8 cellular contexts compared by ENCODE assay signal in genomic region chr6:58003417-58004167, GRCh38.
DNase-seq lines count a peak whose midpoint lies in the region; ATAC-seq, FAIRE-seq and TF ChIP-seq lines count a peak whose summit lies in the region.
"Not testable (repeated sequence)": the region's sequence is repeated elsewhere in the genome, so short reads cannot be mapped to it uniquely, and the experiment has no call there.

No MANE protein-coding gene starts in this region.

- peak; percentile 69 for ATAC-seq in left lung

- not testable (repeated sequence) for H2AK5ac ChIP-seq in H1 (ENCODE audit: low read depth, low read length)

- not testable (repeated sequence) for TF ChIP-seq EP300 in H1 (IDR thresholded peaks at IDR 0.05; ENCODE audit: borderline replicate concordance in 1 of 2, low read depth in 2 of 2, low read length in 2 of 2)

- H3K14ac ChIP-seq in H1 (ENCODE audit: insufficient read length): not testable (repeated sequence)

- not testable (repeated sequence) for H3K4me1 ChIP-seq in NT2/D1 (ENCODE audit: insufficient read depth, insufficient read length); H1 (replicated peaks in 1 of 4; ENCODE audit: control insufficient read depth in 3 of 4, insufficient read depth in 4 of 4, low read length in 3 of 4); left lung

- not testable (repeated sequence) for H3K9ac ChIP-seq in NT2/D1 (ENCODE audit: insufficient read length, low read depth); H1 (replicated peaks in 1 of 4; ENCODE audit: extremely low read depth in 1 of 4, low read depth in 3 of 4, low read length in 3 of 4)

- H3K4ac ChIP-seq in H1 (replicated peaks; ENCODE audit: insufficient read length, low read depth, low read length): not testable (repeated sequence)

- not testable (repeated sequence) for H3K79me1 ChIP-seq in H1 (ENCODE audit: low read depth, low read length)

- not testable (repeated sequence) for H3K18ac ChIP-seq in H1 (ENCODE audit: extremely low read depth, low read length)

- FAIRE-seq in G401.6 (lab: Jason Lieb, UNC): peak; percentile 6
- FAIRE-seq in H1 (lab: Jason Lieb, UNC): not testable (repeated sequence)

- H2BK15ac ChIP-seq in H1 (ENCODE audit: low read length): not testable (repeated sequence)

- not testable (repeated sequence) for TF ChIP-seq CTCF in H1 (IDR thresholded peaks at IDR 0.05; ENCODE audit: control extremely low read depth in 1 of 3, insufficient read depth in 1 of 3, low read depth in 1 of 3, low read length in 3 of 3)
- TF ChIP-seq CTCF in left lung (IDR thresholded peaks at IDR 0.05): peak in 1 of 2 donors; percentile 31

- not testable (repeated sequence) for H3K23me2 ChIP-seq in H1 (ENCODE audit: low read depth, low read length)

- H2BK20ac ChIP-seq in H1 (ENCODE audit: low read length): not testable (repeated sequence)

- H3K23ac ChIP-seq in H1 (ENCODE audit: insufficient read length): not testable (repeated sequence)

- not testable (repeated sequence) for H2BK12ac ChIP-seq in H1 (ENCODE audit: low read depth, low read length)

- not testable (repeated sequence) for TF ChIP-seq POLR2A in H1 (IDR thresholded peaks at IDR 0.05; ENCODE audit: control extremely low read depth in 1 of 2, low read depth in 2 of 2, low read length in 2 of 2)

- DNase-seq in ACHN (peak; percentile 16), H7 (peak; percentile 7), Kasumi-1 (lab: John Stamatoyannopoulos, UW) (peak; percentile 62 to 67), NT2/D1 (ENCODE audit: low read depth, low spot score) (peak; percentile 11), SW480 (ENCODE audit: low spot score) (peak; percentile 4)
- DNase-seq in H1 (ENCODE audit: low read depth in 1 of 2, low spot score in 2 of 2); left lung: not testable (repeated sequence)

- intact Hi-C loops in left lung (cut with DNase I): not testable (repeated sequence)

- not testable (repeated sequence) for H3K27ac ChIP-seq in H1 (ENCODE audit: low read depth, low read length); left lung

- H3K36me3 ChIP-seq in H7 (replicated peaks; ENCODE audit: control insufficient read depth, insufficient read depth, low read length); NT2/D1 (ENCODE audit: insufficient read depth, insufficient read length, low read length); H1 (ENCODE audit: control insufficient read depth in 2 of 4, insufficient read depth in 4 of 4, low read length in 3 of 4); left lung: not testable (repeated sequence)

- in situ Hi-C loops in ACHN (cut with HindIII; ENCODE audit: low pct_ligation_motif_present, low pct_unique_long_range_greater_than_20kb, low sequenced_read_pairs): not testable (repeated sequence)

- TF ChIP-seq RAD21 in H1 (IDR thresholded peaks at IDR 0.05 in 1 of 2, conservative IDR thresholded peaks at IDR 0.05 in 1 of 2; ENCODE audit: low read depth in 2 of 2, low read length in 2 of 2): peak; percentile 20 to 24; a peak in 3 of 4 replicates

- H3K4me2 ChIP-seq in H1 (ENCODE audit: insufficient read depth in 1 of 2, low read depth in 2 of 2, low read length in 2 of 2): not testable (repeated sequence)

- H2BK120ac ChIP-seq in H1 (replicated peaks; ENCODE audit: low read depth, low read length): not testable (repeated sequence)

- not testable (repeated sequence) for H4K91ac ChIP-seq in H1 (replicated peaks; ENCODE audit: insufficient read length, low read length)

- H3K9me3 ChIP-seq in NT2/D1 (ENCODE audit: insufficient read depth, low read length); left lung: not testable (repeated sequence)
- peaks cover 24 to 29% of the 10 kb centered on the region in 2 experiments for H3K9me3 ChIP-seq in H1 (ENCODE audit: insufficient read depth in 2 of 2, low read depth in 1 of 2, low read length in 1 of 2)

- H3K79me2 ChIP-seq in H1 (ENCODE audit: control insufficient read depth in 1 of 2, insufficient read depth in 2 of 2, low read length in 2 of 2): not testable (repeated sequence)

- H2AFZ ChIP-seq in H1 (ENCODE audit: low read length): not testable (repeated sequence)

- not testable (repeated sequence) for H2BK5ac ChIP-seq in H1 (ENCODE audit: low read depth, low read length)

- not testable (repeated sequence) for H4K20me1 ChIP-seq in H1 (replicated peaks in 1 of 2; ENCODE audit: control insufficient read depth in 1 of 2, insufficient read depth in 2 of 2, low read length in 2 of 2)

- not testable (repeated sequence) for H4K5ac ChIP-seq in H1 (ENCODE audit: insufficient read length, low read depth, low read length)

- H3K4me3 ChIP-seq in H7 (ENCODE audit: insufficient read depth, low read depth, low read length); NT2/D1 (ENCODE audit: insufficient read length, low read depth); H1 (ENCODE audit: extremely low read depth in 1 of 4, insufficient read depth in 2 of 4, low read depth in 3 of 4, low read length in 4 of 4); left lung: not testable (repeated sequence)

- CTCF ChIA-PET in H1 (lab: Charles Lee; ENCODE audit: partially characterized antibody): not testable (repeated sequence)

- not testable (repeated sequence) for H3K27me3 ChIP-seq in H7 (ENCODE audit: control insufficient read depth, insufficient read depth, low read length); NT2/D1 (ENCODE audit: insufficient read depth, insufficient read length); H1 (replicated peaks in 1 of 4; ENCODE audit: control insufficient read depth in 3 of 4, extremely low read depth in 1 of 4, insufficient read depth in 3 of 4, low read length in 3 of 4); left lung

- not testable (repeated sequence) for H4K8ac ChIP-seq in H1 (ENCODE audit: extremely low read depth, insufficient read depth, low read length)

- POLR2A ChIA-PET in H1 (lab: Charles Lee; ENCODE audit: partially characterized antibody): not testable (repeated sequence)

- H3K56ac ChIP-seq in H1 (replicated peaks; ENCODE audit: insufficient read length, low read depth, low read length): not testable (repeated sequence)
